ENCODE assay signal across 8 cellular contexts in the genomic region with DNA sequence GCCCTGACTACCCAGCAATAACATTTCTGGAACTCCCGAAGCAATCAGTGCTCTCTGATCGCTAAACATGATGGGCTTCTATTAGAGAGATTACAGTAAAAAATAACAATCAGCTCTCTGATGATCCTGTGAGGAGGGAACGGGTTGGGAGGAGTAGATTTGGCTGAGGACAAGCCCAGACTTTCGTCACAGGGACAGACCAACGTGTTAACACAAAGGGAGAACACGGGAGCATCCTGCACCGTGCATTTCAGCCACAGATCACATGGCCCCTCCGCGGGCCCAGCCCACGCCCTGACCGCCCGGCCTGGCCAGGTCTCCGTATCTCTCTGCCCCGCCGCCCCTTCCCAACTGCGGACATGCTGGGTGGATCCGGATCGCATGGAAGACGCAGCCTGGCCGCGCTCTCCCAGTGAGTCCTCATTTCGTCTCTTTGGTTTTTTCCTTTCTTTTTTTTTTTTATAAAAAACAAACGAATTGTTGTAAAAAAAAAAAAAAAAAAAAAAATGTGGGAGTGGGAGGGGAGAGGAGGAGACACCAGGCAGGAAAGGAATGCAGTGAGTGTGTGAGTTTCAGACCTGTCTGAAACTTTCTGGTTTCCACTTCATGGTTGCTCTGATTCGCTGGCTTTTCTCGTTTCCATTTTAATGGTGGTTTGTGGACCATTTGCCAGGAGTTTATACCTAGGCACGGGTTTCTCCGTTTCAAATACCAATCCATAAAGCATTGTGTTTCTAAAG.
DNase-seq lines count a peak whose midpoint lies in the region; ATAC-seq and TF ChIP-seq lines count a peak whose summit lies in the region.

No MANE protein-coding gene starts in this region.

- no peaks in the 10 kb centered on the region for H3K27me3 ChIP-seq in ACC112 (ENCODE audit: insufficient read depth, low read length)
- no peaks in the 10 kb centered on the region for H3K27me3 ChIP-seq in muscle layer of duodenum (ENCODE audit: low read depth, low read length)

- H3K27ac ChIP-seq in ACC112 (ENCODE audit: low read depth, low read length), result peak overlapping the region; percentile 86
- H3K27ac ChIP-seq in muscle layer of duodenum (ENCODE audit: low read length), result peak overlapping the region; percentile 65

- H3K79me2 ChIP-seq in ACC112 (ENCODE audit: control insufficient read depth, insufficient read depth, low read length, unreplicated experiment), result peaks cover 55% of the 10 kb centered on the region

- H2AFZ ChIP-seq in ACC112 (ENCODE audit: low read length, unreplicated experiment), result no peak overlapping the region

- DNase-seq in HK-2 (ENCODE audit: unreplicated experiment) (peak; percentile 87), T1000 (lab: John Stamatoyannopoulos, UW) (peak; percentile 41), fibroblast of mammary gland (ENCODE audit: low read depth) (peak; percentile 100), activated gamma-delta T cell (lab: John Stamatoyannopoulos, UW) (no peak)

- H3K9me3 ChIP-seq in muscle layer of duodenum (ENCODE audit: control insufficient read depth in 1 of 2, low read length in 2 of 2), result peaks cover 0 to 4% of the 10 kb centered on the region in 2 donors

- H3K36me3 ChIP-seq in ACC112 (ENCODE audit: insufficient read depth, low read length), result peaks cover 20% of the 10 kb centered on the region
- H3K36me3 ChIP-seq in muscle layer of duodenum (ENCODE audit: control insufficient read depth in 1 of 2, insufficient read depth in 2 of 2, low read length in 2 of 2), result peaks cover 0 to 4% of the 10 kb centered on the region in 2 donors

- TF ChIP-seq CTCF in fibroblast of mammary gland (conservative IDR thresholded peaks at IDR 0.05; ENCODE audit: control insufficient read depth, insufficient read depth, low read depth, low read length), result no peak

- H3K4me1 ChIP-seq in ACC112 (ENCODE audit: control insufficient read depth, insufficient read depth, low read length, unreplicated experiment) (peaks cover 38% of the 10 kb centered on the region), muscle layer of duodenum (ENCODE audit: control insufficient read depth in 1 of 2, insufficient read depth in 2 of 2, low read length in 2 of 2) (peaks cover 4 to 25% of the 10 kb centered on the region in 2 donors)

- ATAC-seq in GM21529 (IDR thresholded peaks at IDR 0.05; ENCODE audit: unreplicated experiment), result no peak
- no peak for ATAC-seq in HG02973 (IDR thresholded peaks at IDR 0.05; ENCODE audit: unreplicated experiment)

- H3K4me3 ChIP-seq in ACC112 (ENCODE audit: low read depth, low read length) (peak overlapping the region; percentile 79), fibroblast of mammary gland (ENCODE audit: control insufficient read depth, low read depth, low read length) (peak overlapping the region; percentile 85), muscle layer of duodenum (ENCODE audit: low read depth in 1 of 2, low read length in 2 of 2) (peak overlapping the region; percentile 52 to 54)
